ENCODE assay signal across 8 cellular contexts in genomic region chr5:13501184-13501583, GRCh38.
DNase-seq lines count a peak whose midpoint lies in the region; ATAC-seq and TF ChIP-seq lines count a peak whose summit lies in the region.
"Not testable (repeated sequence)": the region's sequence is repeated elsewhere in the genome, so short reads cannot be mapped to it uniquely, and the experiment has no call there.

No MANE protein-coding gene starts in this region.

- ATAC-seq in PC-3 = not testable (repeated sequence)

- not testable (repeated sequence) for H3K4me3 ChIP-seq in PC-3 (ENCODE audit: low read length); astrocyte of the cerebellum (ENCODE audit: low read depth, low read length); choroid plexus epithelial cell (ENCODE audit: low read depth, low read length); fibroblast of mammary gland (ENCODE audit: control insufficient read depth, low read depth, low read length)

- peaks cover 37% of the 10 kb centered on the region for H3K4me1 ChIP-seq in PC-3 (ENCODE audit: insufficient read depth, low read length)

- intact Hi-C loops in PC-3 (cut with micrococcal nuclease) = not testable (repeated sequence)

- CTCF ChIA-PET in PC-3 (lab: Charles Lee) = not testable (repeated sequence)

- not testable (repeated sequence) for H3K9me2 ChIP-seq in PC-3 (replicated peaks; ENCODE audit: low read length)

- in situ Hi-C loops in astrocyte of the cerebellum (cut with HindIII; ENCODE audit: low sequenced_read_pairs) = not testable (repeated sequence)

- not testable (repeated sequence) for H3K9ac ChIP-seq in PC-3 (ENCODE audit: low read length)

- not testable (repeated sequence) for TF ChIP-seq CTCF in PC-3 (conservative IDR thresholded peaks at IDR 0.05; ENCODE audit: low read depth, low read length); astrocyte of the cerebellum (IDR thresholded peaks at IDR 0.05; ENCODE audit: low read depth, low read length, missing control alignments); choroid plexus epithelial cell (conservative IDR thresholded peaks at IDR 0.05; ENCODE audit: low read depth, low read length); fibroblast of mammary gland (conservative IDR thresholded peaks at IDR 0.05; ENCODE audit: control insufficient read depth, insufficient read depth, low read depth, low read length)

- not testable (repeated sequence) for H3K9me3 ChIP-seq in PC-3 (ENCODE audit: low read length)

- not testable (repeated sequence) for H4K20me1 ChIP-seq in PC-3 (ENCODE audit: low read length)

- H3K79me2 ChIP-seq in PC-3 (ENCODE audit: low read length) = not testable (repeated sequence)

- DNase-seq in A172 (ENCODE audit: low spot score) (peak; percentile 63), GM04503 (ENCODE audit: low read depth) (peak; percentile 3), HT1080 (ENCODE audit: low read depth) (peak; percentile 68), PC-3 (peak; percentile 43), astrocyte of the cerebellum (ENCODE audit: low read depth) (peak; percentile 6), choroid plexus epithelial cell (ENCODE audit: low read depth) (peak; percentile 16), fibroblast of mammary gland (ENCODE audit: low read depth) (peak; percentile 1), non-pigmented ciliary epithelial cell (ENCODE audit: low read depth) (peak; percentile 19)

- not testable (repeated sequence) for H3F3A ChIP-seq in PC-3 (ENCODE audit: low read length, unreplicated experiment)

- not testable (repeated sequence) for H3K4me2 ChIP-seq in PC-3 (ENCODE audit: low read length)

- H2AFZ ChIP-seq in PC-3 (ENCODE audit: low read length) = not testable (repeated sequence)

- not testable (repeated sequence) for H3K27ac ChIP-seq in PC-3 (ENCODE audit: low read length)

- POLR2A ChIA-PET in PC-3 (lab: Charles Lee; ENCODE audit: unreplicated experiment) = not testable (repeated sequence)

- H3K36me3 ChIP-seq in PC-3 (ENCODE audit: low read depth, low read length) = not testable (repeated sequence)

- H3K27me3 ChIP-seq in PC-3 (ENCODE audit: low read length) = not testable (repeated sequence)

- BruUV-seq in PC-3 (replicated peaks; lab: Mats Ljungman, UMichigan) = not testable (repeated sequence)

Comparison
In these comparisons a context has a peak if more than half of its experiments do, and no peak if none do; other contexts are left out.
1. DNase-seq: peak in every context shown above with its lines; median percentile 68 in HT1080; 63 in A172; 43 in PC-3; 19 in non-pigmented ciliary epithelial cell; 16 in choroid plexus epithelial cell; 6 in astrocyte of the cerebellum; 3 in GM04503; 1 in fibroblast of mammary gland.